In genomic region chr2:60641866-60642788, GRCh38 we compare ENCODE assay signal across 8 cellular contexts.
A peak's percentile ranks its signal among the peaks of the same experiment; 100 is the strongest.
DNase-seq lines count a peak whose midpoint lies in the region; ATAC-seq, FAIRE-seq and TF ChIP-seq lines count a peak whose summit lies in the region.

No MANE protein-coding gene starts in this region.

- H3K27me3 ChIP-seq in RWPE2 (ENCODE audit: insufficient read depth, poor library complexity, severe bottlenecking) (peaks cover 4% of the 10 kb centered on the region), colonic mucosa (no peaks in the 10 kb centered on the region)

- H3K36me3 ChIP-seq in RWPE2 (ENCODE audit: low read depth), result no peaks in the 10 kb centered on the region
- no peaks in the 10 kb centered on the region for H3K36me3 ChIP-seq in colonic mucosa

- H3K27ac ChIP-seq in RWPE2 (ENCODE audit: poor library complexity, severe bottlenecking) (no peak overlapping the region), colonic mucosa (no peak overlapping the region)

- FAIRE-seq in urothelium cell line (lab: Jason Lieb, UNC), result no peak

- no peaks in the 10 kb centered on the region for H3K9me3 Mint-ChIP-seq in memory B cell

- peaks cover 5% of the 10 kb centered on the region for H3K27me3 Mint-ChIP-seq in memory B cell

- ATAC-seq in RWPE2 (ENCODE audit: low read depth) (peak; percentile 40; the same call in 1 of the 3 replicates), memory B cell (ENCODE audit: low read depth) (peak; percentile 73), GM18870 (IDR thresholded peaks at IDR 0.05; ENCODE audit: unreplicated experiment) (no peak)

- H3K4me3 Mint-ChIP-seq in memory B cell, result no peak overlapping the region

- H3K27ac Mint-ChIP-seq in memory B cell, result no peak overlapping the region

- peaks cover 26% of the 10 kb centered on the region for H3K4me1 Mint-ChIP-seq in memory B cell

- no peaks in the 10 kb centered on the region for H3K36me3 Mint-ChIP-seq in memory B cell

- TF ChIP-seq CTCF in GM12873 (IDR thresholded peaks at IDR 0.05; ENCODE audit: insufficient read depth, low read depth, low read length, missing control alignments) (peak; percentile 70), RWPE2 (IDR thresholded peaks at IDR 0.05; ENCODE audit: poor library complexity, severe bottlenecking) (peak; percentile 82), colonic mucosa (IDR thresholded peaks at IDR 0.05) (peak; percentile 70)

- no peak overlapping the region for H3K9ac ChIP-seq in colonic mucosa (ENCODE audit: low read depth in 2 of 2, low read length in 2 of 2)

- DNase-seq in AG20443 (ENCODE audit: low spot score), result peak; percentile 51
- peak; percentile 32 for DNase-seq in HS-5 (ENCODE audit: low read depth)
- no peak for DNase-seq in RWPE2 (ENCODE audit: low spot score)
- DNase-seq in colonic mucosa, result peak; percentile 28
- DNase-seq in memory B cell (ENCODE audit: low spot score in 2 of 2), result peak; percentile 20 to 28
- DNase-seq in urothelium cell line (ENCODE audit: low spot score), result peak; percentile 46

- H3K4me3 ChIP-seq in RWPE2 (ENCODE audit: severe bottlenecking), result no peak overlapping the region
- H3K4me3 ChIP-seq in colonic mucosa, result no peak overlapping the region

- intact Hi-C loops in colonic mucosa (cut with DNase I), result no loop called here

- H3K9me3 ChIP-seq in RWPE2 (ENCODE audit: severe bottlenecking) (no peaks in the 10 kb centered on the region), colonic mucosa (no peaks in the 10 kb centered on the region)

- H3K4me1 ChIP-seq in RWPE2 (ENCODE audit: insufficient read depth, poor library complexity, severe bottlenecking) (no peaks in the 10 kb centered on the region), colonic mucosa (no peaks in the 10 kb centered on the region)
